Comparison of ENCODE assay signal across 1 cellular context in genomic region chr16:86664518-86665318, GRCh38.
TF ChIP-seq lines count a peak whose summit lies in the region.

No MANE protein-coding gene starts in this region.

TF ChIP-seq in K562, 482 proteins besides CTCF, POLR2A, EP300 and RAD21 (continued from another document and continues in another):
- no peak for TF ChIP-seq SREBF1 (IDR thresholded peaks at IDR 0.05; ENCODE audit: borderline replicate concordance, low read depth, low read length)
- no peak for TF ChIP-seq E2F6 (IDR thresholded peaks at IDR 0.05; ENCODE audit: borderline replicate concordance in 1 of 2, extremely low read depth in 1 of 2, insufficient read depth in 1 of 2, insufficient read length in 1 of 2, low read depth in 1 of 2, low read length in 1 of 2, poor library complexity in 1 of 2, severe bottlenecking in 1 of 2)
- TF ChIP-seq SAFB2 (IDR thresholded peaks at IDR 0.05; ENCODE audit: borderline replicate concordance, low read depth, low read length, severe bottlenecking) = no peak
- 0 out of 2 replicates have a peak, but pooled peaks have one; percentile 18 for TF ChIP-seq MTA3 (IDR thresholded peaks at IDR 0.05; ENCODE audit: borderline replicate concordance)
- no peak for TF ChIP-seq BCL6 (CRISPR knock-in tag; IDR thresholded peaks at IDR 0.05)
- no peak for TF ChIP-seq ZSCAN32 (CRISPR knock-in tag; IDR thresholded peaks at IDR 0.05)
- TF ChIP-seq FOXJ2 (tag; IDR thresholded peaks at IDR 0.05) = no peak
- TF ChIP-seq FOXM1 (IDR thresholded peaks at IDR 0.05; ENCODE audit: low read depth) = no peak
- no peak for TF ChIP-seq FOXM1 (CRISPR knock-in tag; IDR thresholded peaks at IDR 0.05; ENCODE audit: low read depth)
- TF ChIP-seq ZNF592 (IDR thresholded peaks at IDR 0.05) = no peak
- TF ChIP-seq DMBX1 (CRISPR knock-in tag; IDR thresholded peaks at IDR 0.05; ENCODE audit: borderline replicate concordance) = no peak
- TF ChIP-seq THRA (IDR thresholded peaks at IDR 0.05) = no peak
- no peak for TF ChIP-seq STAT6 (CRISPR knock-in tag; IDR thresholded peaks at IDR 0.05)
- TF ChIP-seq ADNP (tag; IDR thresholded peaks at IDR 0.05) = no peak
- TF ChIP-seq RUNX1 (IDR thresholded peaks at IDR 0.05; ENCODE audit: low read depth) = no peak
- TF ChIP-seq ETV1 (tag; conservative IDR thresholded peaks at IDR 0.05; ENCODE audit: low read depth) = peak; percentile 56
- peak; percentile 75; the same call in 1 of the 2 replicates for TF ChIP-seq SPI1 (IDR thresholded peaks at IDR 0.05; ENCODE audit: borderline replicate concordance, low read depth, low read length)
- TF ChIP-seq RBM15 (IDR thresholded peaks at IDR 0.05; ENCODE audit: insufficient read depth, low read length) = no peak
- no peak for TF ChIP-seq POLR2AphosphoS5 (IDR thresholded peaks at IDR 0.05; ENCODE audit: control insufficient read depth, insufficient read depth, low read depth, low read length)
- TF ChIP-seq NR2F6 (CRISPR knock-in tag; IDR thresholded peaks at IDR 0.05) = no peak
- TF ChIP-seq NR2C1 (IDR thresholded peaks at IDR 0.05) = peak; percentile 31; the same call in 1 of the 2 replicates
- TF ChIP-seq NR2C1 (tag; IDR thresholded peaks at IDR 0.05) = peak; percentile 51
- TF ChIP-seq ZBTB11 (CRISPR knock-in tag; IDR thresholded peaks at IDR 0.05) = no peak
- no peak for TF ChIP-seq CLOCK (CRISPR knock-in tag; IDR thresholded peaks at IDR 0.05; ENCODE audit: borderline replicate concordance)
- no peak for TF ChIP-seq ZNF407 (IDR thresholded peaks at IDR 0.05; ENCODE audit: low read depth)
- TF ChIP-seq CBX5 (IDR thresholded peaks at IDR 0.05; ENCODE audit: borderline replicate concordance, low read depth) = no peak
- peak; percentile 83 for TF ChIP-seq DPF2 (IDR thresholded peaks at IDR 0.05)
- TF ChIP-seq ZBTB26 (CRISPR knock-in tag; IDR thresholded peaks at IDR 0.05) = no peak
- TF ChIP-seq MIER1 (IDR thresholded peaks at IDR 0.05; ENCODE audit: low read depth) = no peak
- TF ChIP-seq RBM39 (optimal IDR thresholded peaks at IDR 0.05; ENCODE audit: low read depth, low read length) = no peak
- TF ChIP-seq BDP1 (IDR thresholded peaks at IDR 0.05; ENCODE audit: insufficient read depth, insufficient read length) = no peak
- TF ChIP-seq ZNF282 (CRISPR knock-in tag; IDR thresholded peaks at IDR 0.05) = no peak
- no peak for TF ChIP-seq ZNF232 (CRISPR knock-in tag; IDR thresholded peaks at IDR 0.05)
